ENCODE assay signal across 1 cellular context in genomic region chr21:32768530-32768929, GRCh38.
A peak's percentile ranks its signal among the peaks of the same experiment; 100 is the strongest.
TF ChIP-seq lines count a peak whose summit lies in the region.

No MANE protein-coding gene starts in this region.

TF ChIP-seq in K562, 482 proteins besides CTCF, POLR2A, EP300 and RAD21 (continued from another document):
- TF ChIP-seq ZNF318 (IDR thresholded peaks at IDR 0.05; ENCODE audit: borderline replicate concordance in 1 of 2, low read depth in 1 of 2) (no peak), CREB3L1 (IDR thresholded peaks at IDR 0.05; ENCODE audit: borderline replicate concordance, low read depth) (no peak), PKNOX1 (IDR thresholded peaks at IDR 0.05) (peak; percentile 75), PBX2 (CRISPR knock-in tag; IDR thresholded peaks at IDR 0.05; ENCODE audit: low read depth) (no peak), PBX2 (tag; conservative IDR thresholded peaks at IDR 0.05; ENCODE audit: low read depth) (peak; percentile 98), TEAD2 (tag; IDR thresholded peaks at IDR 0.05) (0 out of 2 replicates have a peak, but pooled peaks have one; percentile 31), ZNF512 (tag; IDR thresholded peaks at IDR 0.05) (peak; percentile 36; the same call in 1 of the 2 replicates)
TF ChIP-seq in K562: peak in this region for 5.
